In genomic region chr7:118041336-118041878, GRCh38 we compare ENCODE assay signal across 12 cellular contexts.
DNase-seq lines count a peak whose midpoint lies in the region; ATAC-seq, FAIRE-seq and TF ChIP-seq lines count a peak whose summit lies in the region.
"Had no signal": no experiment of that assay in that cellular context is flagged by ENCODE, and none has a peak within 500 bp of the region (broad histone marks: within the 10 kb centered on the region; RNA-seq: fewer than 3 reads in every experiment).

No MANE protein-coding gene starts in this region.

- no peaks in the 10 kb centered on the region for H3K36me3 ChIP-seq in bronchial epithelial cell (ENCODE audit: control insufficient read depth, insufficient read depth, low read length)

- no peak for ATAC-seq in HG03039 (IDR thresholded peaks at IDR 0.05; ENCODE audit: unreplicated experiment)
- ATAC-seq: A549, T-cell had no signal

- no peak for FAIRE-seq in bronchial epithelial cell (lab: Jason Lieb, UNC)
- FAIRE-seq: A549 had no signal

- in situ Hi-C loops in ACHN (cut with HindIII; ENCODE audit: low pct_ligation_motif_present, low pct_unique_long_range_greater_than_20kb, low sequenced_read_pairs): no loop called here

- H3K27me3 ChIP-seq in bronchial epithelial cell (ENCODE audit: control insufficient read depth, insufficient read depth, low read length): peaks cover 2% of the 10 kb centered on the region

- no peak for TF ChIP-seq CTCF in bronchial epithelial cell (IDR thresholded peaks at IDR 0.05; ENCODE audit: insufficient read depth, low read length, severe bottlenecking)

- DNase-seq in NCI-H345 (lab: John Stamatoyannopoulos, UW): peak; percentile 42
- no peak for DNase-seq in NCI-H345 treated with DMSO at 0.1 percent for 48 hours (lab: John Stamatoyannopoulos, UW; ENCODE audit: unreplicated experiment)
- DNase-seq in NCI-H2171 treated with DMSO at 0.1 percent for 48 hours (lab: John Stamatoyannopoulos, UW): peak; percentile 49
- peak; percentile 13 for DNase-seq in bronchial epithelial cell (ENCODE audit: low read depth)
- DNase-seq in pons (ENCODE audit: low spot score): peak; percentile 20
- DNase-seq in activated naive CD4-positive, alpha-beta T cell treated with anti-CD3 and anti-CD28 coated beads, Interleukin-2, amount 50 U/mL, for 16 hours: no peak
- DNase-seq in ACHN: no peak
- DNase-seq: HFFc6; NK-92 treated with Interleukin-12 subunit alpha and Interleukin-12 subunit beta, amount 100 ng/mL, for 24 hours; T-cell had no signal

- no peak overlapping the region for H3K4me3 ChIP-seq in bronchial epithelial cell (ENCODE audit: low read depth, low read length)
- H3K4me3 ChIP-seq: A549 had no signal

Comparison
In these comparisons a context has a peak if more than half of its experiments do, and no peak if none do; other contexts are left out.
1. DNase-seq: peak in NCI-H345 (single experiment), NCI-H2171 treated with DMSO at 0.1 percent for 48 hours (single experiment), bronchial epithelial cell (single experiment) and pons (single experiment); none in NCI-H345 treated with DMSO at 0.1 percent for 48 hours (single experiment), activated naive CD4-positive, alpha-beta T cell treated with anti-CD3 and anti-CD28 coated beads, Interleukin-2, amount 50 U/mL, for 16 hours (single experiment) and ACHN (single experiment).